In genomic region chr7:54719425-54719824, GRCh38 we compare ENCODE assay signal across 28 cellular contexts. TPM values are rescaled to one million over a fixed set of nuclear protein-coding genes. Genes with fewer than 3 reads are reported as not detected.
A peak's percentile ranks its signal among the peaks of the same experiment; 100 is the strongest.
DNase-seq lines count a peak whose midpoint lies in the region; ATAC-seq, FAIRE-seq and TF ChIP-seq lines count a peak whose summit lies in the region.
"Had no signal": no experiment of that assay in that cellular context is flagged by ENCODE, and none has a peak within 500 bp of the region (broad histone marks: within the 10 kb centered on the region; RNA-seq: fewer than 3 reads in every experiment).

No MANE protein-coding gene starts in this region.

- DNase-seq in H1 (ENCODE audit: low read depth in 1 of 2, low spot score in 2 of 2) = no peak
- no peak for DNase-seq in urothelium cell line (ENCODE audit: low spot score)
- DNase-seq in OCI-M2 (lab: John Stamatoyannopoulos, UW; ENCODE audit: unreplicated experiment) = no peak
- no peak for DNase-seq in neuronal stem cell (ENCODE audit: low spot score)
- DNase-seq in activated CD4-positive, CD25-positive, alpha-beta regulatory T cell (lab: John Stamatoyannopoulos, UW) = no peak
- DNase-seq: 8988T; ACHN; BE2C; C1 segment of cervical spinal cord; CD4-positive, alpha-beta memory T cell; CD4-positive, CD25-positive, alpha-beta regulatory T cell; CD8-positive, alpha-beta memory T cell; COR-L47; DMS 273 treated with DMSO at 0.1 percent for 48 hours; DMS153; DMS53; DMS79; DND-41; EL; GDM1 had no signal

- no peak overlapping the region for H3K56ac ChIP-seq in H1 (replicated peaks; ENCODE audit: insufficient read length, low read depth, low read length)

- no peak overlapping the region for H2BK20ac ChIP-seq in H1 (ENCODE audit: low read length)

- H3K27ac ChIP-seq in HEK293 (ENCODE audit: extremely low read depth, low read depth, low read length) = no peak overlapping the region
- H3K27ac ChIP-seq in H1 (ENCODE audit: low read depth, low read length) = no peak overlapping the region
- H3K27ac ChIP-seq in neuronal stem cell (replicated peaks; ENCODE audit: low read length) = no peak overlapping the region
- H3K27ac ChIP-seq: BLaER1 had no signal

- H2BK5ac ChIP-seq in H1 (ENCODE audit: low read depth, low read length) (no peak overlapping the region), neuronal stem cell (ENCODE audit: low read length) (no peak overlapping the region)

- H3K4me3 ChIP-seq in HEK293 (ENCODE audit: low read depth, low read length) (no peak overlapping the region), H1 (ENCODE audit: extremely low read depth in 1 of 4, insufficient read depth in 2 of 4, low read depth in 3 of 4, low read length in 4 of 4) (no peak overlapping the region), neuronal stem cell (ENCODE audit: low read length in 2 of 2) (no peak overlapping the region)
- H3K4me3 ChIP-seq: BLaER1, GM12878 had no signal

- no peaks in the 10 kb centered on the region for H4K20me1 ChIP-seq in H1 (replicated peaks in 1 of 2; ENCODE audit: control insufficient read depth in 1 of 2, insufficient read depth in 2 of 2, low read length in 2 of 2)
- H4K20me1 ChIP-seq: BLaER1 had no signal

- H4K5ac ChIP-seq in H1 (ENCODE audit: insufficient read length, low read depth, low read length) = no peak overlapping the region

- TF ChIP-seq RAD21 in H1 (IDR thresholded peaks at IDR 0.05 in 1 of 2, conservative IDR thresholded peaks at IDR 0.05 in 1 of 2; ENCODE audit: low read depth in 2 of 2, low read length in 2 of 2) = no peak

- H2BK12ac ChIP-seq in H1 (ENCODE audit: low read depth, low read length) = no peak overlapping the region
- no peak overlapping the region for H2BK12ac ChIP-seq in neuronal stem cell (ENCODE audit: low read length)

- H3K4me1 Mint-ChIP-seq in activated T-helper 17 cell treated with anti-CD3 and anti-CD28 coated beads, Interleukin-2, amount 50 U/mL, for 72 hours = no peaks in the 10 kb centered on the region
- H3K4me1 Mint-ChIP-seq: CD14-positive monocyte; CD4-positive, CD25-positive, alpha-beta regulatory T cell; CD8-positive, alpha-beta memory T cell had no signal

- H3K23me2 ChIP-seq in H1 (ENCODE audit: low read depth, low read length) = no peaks in the 10 kb centered on the region; the same call in 1 of the 2 replicates

- H3K14ac ChIP-seq in H1 (ENCODE audit: insufficient read length) (no peak overlapping the region), neuronal stem cell (ENCODE audit: low read length) (no peak overlapping the region)

- H3K4me1 ChIP-seq in HEK293 (ENCODE audit: control insufficient read depth, insufficient read depth, low read length) (no peaks in the 10 kb centered on the region), H1 (replicated peaks in 1 of 4; ENCODE audit: control insufficient read depth in 3 of 4, insufficient read depth in 4 of 4, low read length in 3 of 4) (no peaks in the 10 kb centered on the region), neuronal stem cell (ENCODE audit: control insufficient read depth in 2 of 2, insufficient read depth in 1 of 2, low read depth in 1 of 2, low read length in 2 of 2) (no peaks in the 10 kb centered on the region)
- H3K4me1 ChIP-seq: BE2C, BLaER1 had no signal

- H3K23ac ChIP-seq in H1 (ENCODE audit: insufficient read length) (no peak overlapping the region), neuronal stem cell (ENCODE audit: low read depth, low read length, poor library complexity) (no peak overlapping the region)

- H3K4me2 ChIP-seq in H1 (ENCODE audit: insufficient read depth in 1 of 2, low read depth in 2 of 2, low read length in 2 of 2) (no peak overlapping the region), neuronal stem cell (ENCODE audit: insufficient read depth, low read length, poor library complexity, severe bottlenecking) (no peak overlapping the region)
- H3K4me2 ChIP-seq: BLaER1 had no signal

- H4K91ac ChIP-seq in H1 (replicated peaks; ENCODE audit: insufficient read length, low read length) (no peak overlapping the region), neuronal stem cell (ENCODE audit: low read depth, low read length, poor library complexity) (no peak overlapping the region)

- H3K79me2 ChIP-seq in H1 (ENCODE audit: control insufficient read depth in 1 of 2, insufficient read depth in 2 of 2, low read length in 2 of 2) = no peaks in the 10 kb centered on the region

- TF ChIP-seq EP300 in H1 (IDR thresholded peaks at IDR 0.05; ENCODE audit: borderline replicate concordance in 1 of 2, low read depth in 2 of 2, low read length in 2 of 2) = no peak

- H3K9me3 ChIP-seq in HEK293 (ENCODE audit: control insufficient read depth, insufficient read depth, low read depth, low read length) (no peaks in the 10 kb centered on the region), H1 (ENCODE audit: insufficient read depth in 2 of 2, low read depth in 1 of 2, low read length in 1 of 2) (peaks cover 4 to 6% of the 10 kb centered on the region in 2 experiments; a peak in 1 of 4 replicates), neuronal stem cell (replicated peaks in 1 of 2; ENCODE audit: control insufficient read depth in 2 of 2, insufficient read depth in 1 of 2, low read depth in 1 of 2, low read length in 2 of 2) (no peaks in the 10 kb centered on the region)
- H3K9me3 ChIP-seq: BE2C, BLaER1 had no signal

- H2AK5ac ChIP-seq in H1 (ENCODE audit: low read depth, low read length) = no peak overlapping the region
- no peak overlapping the region for H2AK5ac ChIP-seq in neuronal stem cell (ENCODE audit: low read depth, low read length)

- TF ChIP-seq CTCF in HEK293 (tag by site-specific recombination; IDR thresholded peaks at IDR 0.05) (no peak), H1 (IDR thresholded peaks at IDR 0.05; ENCODE audit: control extremely low read depth in 1 of 3, insufficient read depth in 1 of 3, low read depth in 1 of 3, low read length in 3 of 3) (no peak)

- H2BK120ac ChIP-seq in H1 (replicated peaks; ENCODE audit: low read depth, low read length) (no peak overlapping the region), neuronal stem cell (ENCODE audit: low read depth, low read length) (no peak overlapping the region)

- H3K36me3 ChIP-seq in HEK293 (ENCODE audit: control insufficient read depth in 2 of 2, insufficient read depth in 1 of 2, low read length in 2 of 2) = no peaks in the 10 kb centered on the region
- H3K36me3 ChIP-seq in H1 (ENCODE audit: control insufficient read depth in 2 of 4, insufficient read depth in 4 of 4, low read length in 3 of 4) = no peaks in the 10 kb centered on the region
- H3K36me3 ChIP-seq in neuronal stem cell (replicated peaks in 1 of 2; ENCODE audit: control insufficient read depth in 2 of 2, insufficient read depth in 2 of 2, low read length in 2 of 2) = no peaks in the 10 kb centered on the region
- H3K36me3 ChIP-seq: BE2C, BLaER1 had no signal

- no peak overlapping the region for H3K4me3 Mint-ChIP-seq in activated T-helper 17 cell treated with anti-CD3 and anti-CD28 coated beads, Interleukin-2, amount 50 U/mL, for 72 hours
- H3K4me3 Mint-ChIP-seq: CD14-positive monocyte; CD4-positive, alpha-beta memory T cell; CD4-positive, CD25-positive, alpha-beta regulatory T cell; CD8-positive, alpha-beta memory T cell had no signal

- H4K8ac ChIP-seq in H1 (ENCODE audit: extremely low read depth, insufficient read depth, low read length) = peak overlapping the region; percentile 14; the same call in 1 of the 2 replicates
- no peak overlapping the region for H4K8ac ChIP-seq in neuronal stem cell (ENCODE audit: low read depth, low read length)

- TF ChIP-seq POLR2A in H1 (IDR thresholded peaks at IDR 0.05; ENCODE audit: control extremely low read depth in 1 of 2, low read depth in 2 of 2, low read length in 2 of 2) = no peak

- H2BK15ac ChIP-seq in H1 (ENCODE audit: low read length) (no peak overlapping the region), neuronal stem cell (ENCODE audit: low read length) (no peak overlapping the region)

- POLR2A ChIA-PET in HEK293 (lab: Yijun Ruan, JAX) (no interaction called here), H1 (lab: Charles Lee; ENCODE audit: partially characterized antibody) (no interaction called here)

- H3K79me1 ChIP-seq in H1 (ENCODE audit: low read depth, low read length) (no peaks in the 10 kb centered on the region), neuronal stem cell (ENCODE audit: low read depth, low read length) (no peaks in the 10 kb centered on the region)

- no peaks in the 10 kb centered on the region for H3K36me3 Mint-ChIP-seq in activated T-helper 17 cell treated with anti-CD3 and anti-CD28 coated beads, Interleukin-2, amount 50 U/mL, for 72 hours (ENCODE audit: low read depth)
- H3K36me3 Mint-ChIP-seq: CD14-positive monocyte; CD4-positive, alpha-beta memory T cell; CD4-positive, CD25-positive, alpha-beta regulatory T cell had no signal

- FAIRE-seq in H1 (lab: Jason Lieb, UNC) (no peak), urothelium cell line (lab: Jason Lieb, UNC) (peak; percentile 66)
- FAIRE-seq: A204.1, GM12878, GM12892, GM18507 had no signal

- H2AFZ ChIP-seq in H1 (ENCODE audit: low read length) = no peak overlapping the region
- H2AFZ ChIP-seq in neuronal stem cell (ENCODE audit: low read length) = no peak overlapping the region

- no peak overlapping the region for H3K27ac Mint-ChIP-seq in activated T-helper 17 cell treated with anti-CD3 and anti-CD28 coated beads, Interleukin-2, amount 50 U/mL, for 72 hours
- H3K27ac Mint-ChIP-seq: CD14-positive monocyte; CD4-positive, alpha-beta memory T cell; CD4-positive, CD25-positive, alpha-beta regulatory T cell; CD8-positive, alpha-beta memory T cell had no signal

- H3K27me3 ChIP-seq in H1 (replicated peaks in 1 of 4; ENCODE audit: control insufficient read depth in 3 of 4, extremely low read depth in 1 of 4, insufficient read depth in 3 of 4, low read length in 3 of 4) (no peaks in the 10 kb centered on the region), neuronal stem cell (ENCODE audit: control insufficient read depth in 3 of 3, insufficient read depth in 3 of 3, low read depth in 1 of 3, low read length in 3 of 3) (no peaks in the 10 kb centered on the region)
- H3K27me3 ChIP-seq: BE2C, BLaER1 had no signal

- H3K9ac ChIP-seq in H1 (replicated peaks in 1 of 4; ENCODE audit: extremely low read depth in 1 of 4, low read depth in 3 of 4, low read length in 3 of 4) (no peak overlapping the region), neuronal stem cell (ENCODE audit: low read depth, low read length, poor library complexity) (no peak overlapping the region)
- H3K9ac ChIP-seq: BLaER1 had no signal

- H3K27me3 Mint-ChIP-seq in activated T-helper 17 cell treated with anti-CD3 and anti-CD28 coated beads, Interleukin-2, amount 50 U/mL, for 72 hours = no peaks in the 10 kb centered on the region
- H3K27me3 Mint-ChIP-seq: CD4-positive, CD25-positive, alpha-beta regulatory T cell had no signal

- H3K9me3 Mint-ChIP-seq in activated T-helper 17 cell treated with anti-CD3 and anti-CD28 coated beads, Interleukin-2, amount 50 U/mL, for 72 hours = peaks cover 5% of the 10 kb centered on the region

- CTCF ChIA-PET in HEK293 (lab: Yijun Ruan, JAX) = no interaction called here
- CTCF ChIA-PET in H1 (lab: Charles Lee; ENCODE audit: partially characterized antibody) = interaction anchor here (0.6 kb wide), 1 partner anchor 427 kb away, joined by 7 read pairs; no protein-coding TSS in a partner anchor

- no peak overlapping the region for H3K4ac ChIP-seq in H1 (replicated peaks; ENCODE audit: insufficient read length, low read depth, low read length)
- no peak overlapping the region for H3K4ac ChIP-seq in neuronal stem cell (ENCODE audit: low read length)

- no peak overlapping the region for H3K18ac ChIP-seq in H1 (ENCODE audit: extremely low read depth, low read length)
- no peak overlapping the region for H3K18ac ChIP-seq in neuronal stem cell (ENCODE audit: low read length)

- peak; percentile 70 for ATAC-seq in activated T-helper 17 cell treated with anti-CD3 and anti-CD28 coated beads, Interleukin-2, amount 50 U/mL, for 72 hours (replicated peaks)
- ATAC-seq: GM12878 had no signal

RNA-seq across cellular contexts. Expression of gene SEC61G, which starts 39.6 kb away (rescaled TPM):
- total RNA-seq in activated T-helper 17 cell treated with anti-CD3 and anti-CD28 coated beads, Interleukin-2, amount 50 U/mL, for 72 hours = 100 to 1,000 TPM; 165 to 192 TPM
- 142 and 156 TPM in 2 replicates for total RNA-seq in H1 (2021; fragmentation: NEBNext Ultra II Directional; extraction: Animal tissue kit (Norgen Biotek cat#: 25700))
- polyA plus RNA-seq in H1 (2011; rRNA removed) = 112 and 274 TPM in 2 replicates
- 235 TPM for polyA plus RNA-seq in H1 (2011; cell fraction: cytosol; rRNA removed)
- polyA plus RNA-seq in H1 (2011; cell fraction: nucleus; rRNA removed) = 17.2 TPM
- polyA plus RNA-seq in H1 (2012, experiment 1 of 2) = 206 to 397 TPM (median 290 TPM) in 4 replicates
- polyA plus RNA-seq in H1 (2012, experiment 2 of 2) = 231 TPM
- polyA plus RNA-seq in H1 (2013, experiment 1 of 2) = 240 TPM
- polyA plus RNA-seq in H1 (2013, experiment 2 of 2) = 255 TPM
- 48.7 and 56.0 TPM in 2 replicates for polyA minus RNA-seq in H1 (2011; rRNA and poly(A)+ RNA removed)
- 51.8 TPM for polyA minus RNA-seq in H1 (2011; cell fraction: cytosol; rRNA and poly(A)+ RNA removed)
- polyA minus RNA-seq in H1 (2011; cell fraction: nucleus; rRNA and poly(A)+ RNA removed) = 25.3 TPM
- polyA plus RNA-seq in neuronal stem cell (2013, experiment 1 of 2) = 151 TPM
- 160 TPM for polyA plus RNA-seq in neuronal stem cell (2013, experiment 2 of 2)
